Comparison of ENCODE assay signal across 8 cellular contexts in the genomic region with DNA sequence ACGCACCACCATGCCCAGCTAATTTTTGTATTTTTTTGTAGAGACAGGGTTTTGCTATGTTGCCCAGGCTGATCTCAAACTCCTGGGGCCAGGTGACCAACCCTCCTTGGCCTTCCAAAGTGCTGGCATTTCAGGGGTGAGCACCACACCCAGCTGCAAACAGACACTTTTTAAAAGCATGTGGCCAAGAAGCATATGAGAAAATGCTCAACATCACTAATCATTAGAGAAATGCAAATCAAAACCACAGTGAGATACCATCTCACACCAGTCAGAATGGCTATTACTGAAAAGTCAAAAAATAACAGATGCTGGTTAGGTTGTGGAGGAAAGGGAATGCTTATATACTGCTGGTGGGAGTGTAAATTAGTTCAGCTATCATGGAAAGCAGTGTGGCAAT.
DNase-seq lines count a peak whose midpoint lies in the region; ATAC-seq, FAIRE-seq and TF ChIP-seq lines count a peak whose summit lies in the region.
"Not testable (repeated sequence)": the region's sequence is repeated elsewhere in the genome, so short reads cannot be mapped to it uniquely, and the experiment has no call there.

No MANE protein-coding gene starts in this region.

- FAIRE-seq in GM12878 (lab: Jason Lieb, UNC) = not testable (repeated sequence)

- not testable (repeated sequence) for DNase-seq in GM12878 (ENCODE audit: low read depth, low spot score)

- TF ChIP-seq RAD21 in GM12878 (IDR thresholded peaks at IDR 0.05; ENCODE audit: insufficient read depth, low read depth, low read length) = not testable (repeated sequence)

- H3K9me3 ChIP-seq in GM12878 (replicated peaks; ENCODE audit: control insufficient read depth, insufficient read depth, low read length) = not testable (repeated sequence)

- not testable (repeated sequence) for H3K4me2 ChIP-seq in GM12878 (ENCODE audit: control insufficient read depth, insufficient read depth)

- not testable (repeated sequence) for TF ChIP-seq POLR2A in GM12878 (IDR thresholded peaks at IDR 0.05; ENCODE audit: low read depth, low read length)

- not testable (repeated sequence) for TF ChIP-seq CTCF in GM12878 (IDR thresholded peaks at IDR 0.05 in 2 of 3, conservative IDR thresholded peaks at IDR 0.05 in 1 of 3; ENCODE audit: control insufficient read depth in 2 of 3, extremely low read depth in 1 of 3, insufficient read depth in 1 of 3, low read depth in 3 of 3, low read length in 3 of 3)

- H3K27ac ChIP-seq in GM12878 (ENCODE audit: control insufficient read depth, insufficient read depth) = not testable (repeated sequence)

- POLR2A ChIA-PET in GM12878 (lab: Charles Lee) = interaction anchor here (0.5 kb wide), 1 partner anchor 11 kb away, joined by 4 read pairs; no protein-coding TSS in a partner anchor

- H3K27me3 ChIP-seq in GM12878 (replicated peaks in 1 of 2; ENCODE audit: control insufficient read depth in 2 of 2, insufficient read depth in 2 of 2, low read length in 1 of 2) = not testable (repeated sequence)

- not testable (repeated sequence) for H3K36me3 ChIP-seq in GM12878 (ENCODE audit: control insufficient read depth in 2 of 2, insufficient read depth in 2 of 2, low read length in 1 of 2)

- WGBS in GM12878 (ENCODE audit: insufficient coverage, insufficient replicate concordance, low lambda C conversion rate, missing lambda C conversion rate) = 100% methylated on average over 1 of the region's 1 CpG

- BruUV-seq in GM12878 (replicated peaks; lab: Mats Ljungman, UMichigan) = not testable (repeated sequence)

- ATAC-seq in GM18508 (IDR thresholded peaks at IDR 0.05; ENCODE audit: insufficient read depth, unreplicated experiment) = peak; percentile 44
- peak; percentile 55 for ATAC-seq in GM18909 (IDR thresholded peaks at IDR 0.05; ENCODE audit: poor library complexity, unreplicated experiment)
- peak; percentile 59 for ATAC-seq in GM19452 (IDR thresholded peaks at IDR 0.05; ENCODE audit: unreplicated experiment)
- ATAC-seq in GM21619 (IDR thresholded peaks at IDR 0.05; ENCODE audit: unreplicated experiment) = peak; percentile 35
- ATAC-seq in HG02798 (IDR thresholded peaks at IDR 0.05; ENCODE audit: poor library complexity, unreplicated experiment) = peak; percentile 64
- ATAC-seq in HG03342 (IDR thresholded peaks at IDR 0.05; ENCODE audit: unreplicated experiment) = peak; percentile 40
- ATAC-seq in HG03457 (IDR thresholded peaks at IDR 0.05; ENCODE audit: unreplicated experiment) = peak; percentile 62
- ATAC-seq in GM12878 = peak; percentile 58

- H4K20me1 ChIP-seq in GM12878 (ENCODE audit: control insufficient read depth, insufficient read depth) = not testable (repeated sequence)

- RAD21 ChIA-PET in GM12878 (lab: Charles Lee; ENCODE audit: unreplicated experiment) = interaction anchor here (1.6 kb wide), 1 partner anchor 319 kb away, joined by 3 read pairs; no protein-coding TSS in a partner anchor

- CTCF ChIA-PET in GM12878 (lab: Yijun Ruan, JAX) = interaction anchor here (0.8 to 2.0 kb wide), 4 partner anchors 34 to 321 kb away, joined by 3 to 4 read pairs (median 4); no protein-coding TSS in a partner anchor

- H3K9ac ChIP-seq in GM12878 (ENCODE audit: control insufficient read depth, insufficient read depth, low read length) = not testable (repeated sequence)

- not testable (repeated sequence) for H2AFZ ChIP-seq in GM12878 (ENCODE audit: control insufficient read depth, low read depth, low read length)

- H3K4me1 ChIP-seq in GM12878 (ENCODE audit: control insufficient read depth, insufficient read depth, low read length) = not testable (repeated sequence)

- not testable (repeated sequence) for H3K79me2 ChIP-seq in GM12878 (ENCODE audit: control insufficient read depth, insufficient read depth, low read length)

- not testable (repeated sequence) for H3K4me3 ChIP-seq in GM12878

- in situ Hi-C loops in GM12878 (cut with MboI) = not testable (repeated sequence)

- not testable (repeated sequence) for TF ChIP-seq EP300 in GM12878 (IDR thresholded peaks at IDR 0.05; ENCODE audit: borderline replicate concordance in 1 of 2, control insufficient read depth in 1 of 2, low read depth in 2 of 2, low read length in 2 of 2)

- intact Hi-C loops in GM12878 (cut with micrococcal nuclease; ENCODE audit: unreplicated experiment) = not testable (repeated sequence)

- SMC1A ChIA-PET in GM12878 (lab: Charles Lee; ENCODE audit: uncharacterized antibody, unreplicated experiment) = interaction anchor here (0.6 to 1.1 kb wide), 5 partner anchors 13 to 322 kb away, joined by 3 to 5 read pairs (median 3); no protein-coding TSS in a partner anchor

TF ChIP-seq in GM12878, 131 proteins besides CTCF, POLR2A, EP300 and RAD21:
- TF ChIP-seq IKZF1 (conservative IDR thresholded peaks at IDR 0.05) = 0 out of 2 replicates have a peak, but pooled peaks have one; percentile 20
- peak; percentile 40; the same call in 1 of the 2 replicates for TF ChIP-seq DPF2 (IDR thresholded peaks at IDR 0.05)
- peak; percentile 49; the same call in 1 of the 2 replicates for TF ChIP-seq MTA2 (IDR thresholded peaks at IDR 0.05; ENCODE audit: low read depth)
